ENCODE assay signal across 1 cellular context in the genomic region with DNA sequence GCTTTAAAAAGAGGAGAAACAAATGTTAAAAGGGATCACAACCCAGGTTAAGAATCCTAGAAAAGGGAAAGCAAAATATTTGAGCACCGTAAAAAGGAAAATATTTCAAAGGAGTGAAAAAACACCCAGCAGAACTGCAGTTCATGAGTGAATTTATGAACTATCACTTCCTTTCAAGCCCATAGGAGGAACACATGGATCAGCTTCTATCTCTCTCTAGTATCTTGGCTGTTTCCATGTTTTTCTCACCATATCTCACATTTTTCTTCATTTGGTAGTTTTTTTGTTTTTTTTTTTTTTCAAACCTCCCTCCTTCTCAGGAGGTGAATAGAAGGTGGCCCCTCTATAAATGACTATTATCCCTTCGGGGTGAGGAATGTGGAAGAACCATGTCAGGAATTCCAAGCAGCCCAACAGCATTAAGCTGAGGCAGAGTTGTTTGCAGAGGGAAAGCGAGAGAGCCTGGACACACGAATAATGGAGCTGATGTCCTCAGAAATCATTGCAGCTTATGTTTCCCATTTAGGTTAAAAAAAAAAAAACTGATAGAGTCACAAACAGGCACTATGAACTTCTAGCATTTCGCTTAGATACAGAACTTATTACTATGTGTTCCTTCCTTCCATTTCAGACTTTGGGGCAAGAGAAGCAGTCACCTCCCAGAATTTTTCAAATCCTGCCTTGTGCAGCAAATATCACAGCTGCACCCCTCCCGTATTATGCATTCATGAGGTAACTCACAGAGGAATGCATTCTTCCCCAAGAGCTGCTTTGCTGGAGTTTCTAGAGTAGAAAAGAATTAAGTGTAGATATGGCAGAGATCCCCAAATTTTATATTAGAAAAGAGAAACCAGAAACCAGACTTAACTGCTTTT.
TF ChIP-seq lines count a peak whose summit lies in the region.

No MANE protein-coding gene starts in this region.

TF ChIP-seq in GM23338, 12 proteins besides CTCF, POLR2A, EP300 and RAD21 (continued from another document):
- TF ChIP-seq, protein P1, sequence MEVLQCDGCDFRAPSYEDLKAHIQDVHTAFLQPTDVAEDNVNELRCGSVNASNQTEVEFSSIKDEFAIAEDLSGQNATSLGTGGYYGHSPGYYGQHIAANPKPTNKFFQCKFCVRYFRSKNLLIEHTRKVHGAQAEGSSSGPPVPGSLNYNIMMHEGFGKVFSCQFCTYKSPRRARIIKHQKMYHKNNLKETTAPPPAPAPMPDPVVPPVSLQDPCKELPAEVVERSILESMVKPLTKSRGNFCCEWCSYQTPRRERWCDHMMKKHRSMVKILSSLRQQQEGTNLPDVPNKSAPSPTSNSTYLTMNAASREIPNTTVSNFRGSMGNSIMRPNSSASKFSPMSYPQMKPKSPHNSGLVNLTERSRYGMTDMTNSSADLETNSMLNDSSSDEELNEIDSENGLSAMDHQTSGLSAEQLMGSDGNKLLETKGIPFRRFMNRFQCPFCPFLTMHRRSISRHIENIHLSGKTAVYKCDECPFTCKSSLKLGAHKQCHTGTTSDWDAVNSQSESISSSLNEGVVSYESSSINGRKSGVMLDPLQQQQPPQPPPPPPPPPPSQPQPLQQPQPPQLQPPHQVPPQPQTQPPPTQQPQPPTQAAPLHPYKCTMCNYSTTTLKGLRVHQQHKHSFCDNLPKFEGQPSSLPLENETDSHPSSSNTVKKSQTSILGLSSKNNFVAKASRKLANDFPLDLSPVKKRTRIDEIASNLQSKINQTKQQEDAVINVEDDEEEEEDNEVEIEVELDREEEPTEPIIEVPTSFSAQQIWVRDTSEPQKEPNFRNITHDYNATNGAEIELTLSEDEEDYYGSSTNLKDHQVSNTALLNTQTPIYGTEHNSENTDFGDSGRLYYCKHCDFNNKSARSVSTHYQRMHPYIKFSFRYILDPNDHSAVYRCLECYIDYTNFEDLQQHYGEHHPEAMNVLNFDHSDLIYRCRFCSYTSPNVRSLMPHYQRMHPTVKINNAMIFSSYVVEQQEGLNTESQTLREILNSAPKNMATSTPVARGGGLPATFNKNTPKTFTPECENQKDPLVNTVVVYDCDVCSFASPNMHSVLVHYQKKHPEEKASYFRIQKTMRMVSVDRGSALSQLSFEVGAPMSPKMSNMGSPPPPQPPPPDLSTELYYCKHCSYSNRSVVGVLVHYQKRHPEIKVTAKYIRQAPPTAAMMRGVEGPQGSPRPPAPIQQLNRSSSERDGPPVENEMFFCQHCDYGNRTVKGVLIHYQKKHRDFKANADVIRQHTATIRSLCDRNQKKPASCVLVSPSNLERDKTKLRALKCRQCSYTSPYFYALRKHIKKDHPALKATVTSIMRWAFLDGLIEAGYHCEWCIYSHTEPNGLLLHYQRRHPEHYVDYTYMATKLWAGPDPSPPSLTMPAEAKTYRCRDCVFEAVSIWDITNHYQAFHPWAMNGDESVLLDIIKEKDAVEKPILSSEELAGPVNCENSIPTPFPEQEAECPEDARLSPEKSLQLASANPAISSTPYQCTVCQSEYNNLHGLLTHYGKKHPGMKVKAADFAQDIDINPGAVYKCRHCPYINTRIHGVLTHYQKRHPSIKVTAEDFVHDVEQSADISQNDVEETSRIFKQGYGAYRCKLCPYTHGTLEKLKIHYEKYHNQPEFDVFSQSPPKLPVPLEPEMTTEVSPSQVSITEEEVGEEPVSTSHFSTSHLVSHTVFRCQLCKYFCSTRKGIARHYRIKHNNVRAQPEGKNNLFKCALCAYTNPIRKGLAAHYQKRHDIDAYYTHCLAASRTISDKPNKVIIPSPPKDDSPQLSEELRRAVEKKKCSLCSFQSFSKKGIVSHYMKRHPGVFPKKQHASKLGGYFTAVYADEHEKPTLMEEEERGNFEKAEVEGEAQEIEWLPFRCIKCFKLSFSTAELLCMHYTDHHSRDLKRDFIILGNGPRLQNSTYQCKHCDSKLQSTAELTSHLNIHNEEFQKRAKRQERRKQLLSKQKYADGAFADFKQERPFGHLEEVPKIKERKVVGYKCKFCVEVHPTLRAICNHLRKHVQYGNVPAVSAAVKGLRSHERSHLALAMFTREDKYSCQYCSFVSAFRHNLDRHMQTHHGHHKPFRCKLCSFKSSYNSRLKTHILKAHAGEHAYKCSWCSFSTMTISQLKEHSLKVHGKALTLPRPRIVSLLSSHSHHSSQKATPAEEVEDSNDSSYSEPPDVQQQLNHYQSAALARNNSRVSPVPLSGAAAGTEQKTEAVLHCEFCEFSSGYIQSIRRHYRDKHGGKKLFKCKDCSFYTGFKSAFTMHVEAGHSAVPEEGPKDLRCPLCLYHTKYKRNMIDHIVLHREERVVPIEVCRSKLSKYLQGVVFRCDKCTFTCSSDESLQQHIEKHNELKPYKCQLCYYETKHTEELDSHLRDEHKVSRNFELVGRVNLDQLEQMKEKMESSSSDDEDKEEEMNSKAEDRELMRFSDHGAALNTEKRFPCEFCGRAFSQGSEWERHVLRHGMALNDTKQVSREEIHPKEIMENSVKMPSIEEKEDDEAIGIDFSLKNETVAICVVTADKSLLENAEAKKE (CRISPR knock-in tag; IDR thresholded peaks at IDR 0.05) = no peak
